ENCODE assay signal across 8 cellular contexts in genomic region chr12:110577717-110578521, GRCh38. TPM values are rescaled to one million over a fixed set of nuclear protein-coding genes. Genes with fewer than 3 reads are reported as not detected.
DNase-seq lines count a peak whose midpoint lies in the region; ATAC-seq, FAIRE-seq and TF ChIP-seq lines count a peak whose summit lies in the region.

No MANE protein-coding gene starts in this region.

- H3K27ac Mint-ChIP-seq in activated T-helper 1 cell treated with anti-CD3 and anti-CD28 coated beads, Interleukin-12 subunit alpha, Interleukin-12 subunit beta, Interleukin-2, Interleukin-4 antibody, amounts not matched to agents 30 ng/mL and 10 ng/mL and 1 ng/mL, durations not matched to agents 14 hours and 24 hours and 36 hours = peak overlapping the region; percentile 98

- H3K27ac ChIP-seq in right atrium auricular region (peak overlapping the region; percentile 78 to 97), subcutaneous abdominal adipose tissue (ENCODE audit: low read depth, low read length) (peak overlapping the region; percentile 92)

- intact Hi-C loops in activated T-helper 1 cell treated with anti-CD3 and anti-CD28 coated beads, Interleukin-12 subunit alpha, Interleukin-12 subunit beta, Interleukin-2, Interleukin-4 antibody, amounts not matched to agents 30 ng/mL and 10 ng/mL and 1 ng/mL, durations not matched to agents 14 hours and 24 hours and 36 hours (cut with micrococcal nuclease) = loop anchor here (1.0 to 5.0 kb wide), 13 partner anchors 9 to 969 kb away; partner anchors contain the start of genes FAM216A, GPN3, RAD9B and VPS29

- no peak for TF ChIP-seq CTCF in right atrium auricular region (IDR thresholded peaks at IDR 0.05)

- H3K4me3 ChIP-seq in right atrium auricular region (peak overlapping the region in 1 of 2 donors; percentile 2), subcutaneous abdominal adipose tissue (ENCODE audit: low read depth in 1 of 5, low read length in 5 of 5) (peak overlapping the region in 1 of 5 donors; percentile 1)

- no peaks in the 10 kb centered on the region for H3K27me3 ChIP-seq in right atrium auricular region
- no peaks in the 10 kb centered on the region for H3K27me3 ChIP-seq in subcutaneous abdominal adipose tissue (ENCODE audit: control insufficient read depth in 5 of 5, insufficient read depth in 4 of 5, low read length in 5 of 5)

- ATAC-seq in GM19324 (IDR thresholded peaks at IDR 0.05; ENCODE audit: low FRiP score, unreplicated experiment) (no peak), GM18511 (IDR thresholded peaks at IDR 0.05; ENCODE audit: unreplicated experiment) (no peak)

- peak overlapping the region in 3 of 5 donors; percentile 39 to 82 (median 69) for H3K9ac ChIP-seq in subcutaneous abdominal adipose tissue (ENCODE audit: low read length in 5 of 5)

- DNase-seq in GM12891 (ENCODE audit: insufficient read length, low spot score) (peak; percentile 24), LoVo (ENCODE audit: low spot score) (peak; percentile 89), right atrium auricular region (ENCODE audit: low spot score) (no peak), COLO668 (lab: John Stamatoyannopoulos, UW; ENCODE audit: unreplicated experiment) (no peak)
- peak; percentile 51 for DNase-seq in activated T-helper 1 cell treated with anti-CD3 and anti-CD28 coated beads, Interleukin-12 subunit alpha, Interleukin-12 subunit beta, Interleukin-2, Interleukin-4 antibody, amounts not matched to agents 30 ng/mL and 10 ng/mL and 1 ng/mL, durations not matched to agents 14 hours and 24 hours and 36 hours (ENCODE audit: low spot score)

- FAIRE-seq in GM12891 (lab: Jason Lieb, UNC) = peak; percentile 45

- H3K9me3 ChIP-seq in right atrium auricular region (no peaks in the 10 kb centered on the region), subcutaneous abdominal adipose tissue (ENCODE audit: control insufficient read depth in 5 of 5, low read length in 5 of 5) (no peaks in the 10 kb centered on the region)

- H3K36me3 ChIP-seq in right atrium auricular region = no peaks in the 10 kb centered on the region
- H3K36me3 ChIP-seq in subcutaneous abdominal adipose tissue (ENCODE audit: control insufficient read depth in 5 of 5, insufficient read depth in 5 of 5, low read length in 5 of 5) = no peaks in the 10 kb centered on the region

- no peaks in the 10 kb centered on the region for H3K27me3 Mint-ChIP-seq in activated T-helper 1 cell treated with anti-CD3 and anti-CD28 coated beads, Interleukin-12 subunit alpha, Interleukin-12 subunit beta, Interleukin-2, Interleukin-4 antibody, amounts not matched to agents 30 ng/mL and 10 ng/mL and 1 ng/mL, durations not matched to agents 14 hours and 24 hours and 36 hours (ENCODE audit: insufficient read depth)

- no peaks in the 10 kb centered on the region for H3K9me3 Mint-ChIP-seq in activated T-helper 1 cell treated with anti-CD3 and anti-CD28 coated beads, Interleukin-12 subunit alpha, Interleukin-12 subunit beta, Interleukin-2, Interleukin-4 antibody, amounts not matched to agents 30 ng/mL and 10 ng/mL and 1 ng/mL, durations not matched to agents 14 hours and 24 hours and 36 hours

- H3K4me1 ChIP-seq in right atrium auricular region = peaks cover 0 to 67% of the 10 kb centered on the region in 2 donors
- H3K4me1 ChIP-seq in subcutaneous abdominal adipose tissue (ENCODE audit: control insufficient read depth in 5 of 5, insufficient read depth in 5 of 5, low read length in 5 of 5) = peaks cover 0 to 63% (median 38%) of the 10 kb centered on the region in 5 donors

- TF ChIP-seq POLR2A in GM12891 (IDR thresholded peaks at IDR 0.05; ENCODE audit: low read depth, low read length) = peak; percentile 25; the same call in 1 of the 2 replicates

- H3K36me3 Mint-ChIP-seq in activated T-helper 1 cell treated with anti-CD3 and anti-CD28 coated beads, Interleukin-12 subunit alpha, Interleukin-12 subunit beta, Interleukin-2, Interleukin-4 antibody, amounts not matched to agents 30 ng/mL and 10 ng/mL and 1 ng/mL, durations not matched to agents 14 hours and 24 hours and 36 hours (ENCODE audit: low read depth) = peaks cover 23% of the 10 kb centered on the region

- H3K4me3 Mint-ChIP-seq in activated T-helper 1 cell treated with anti-CD3 and anti-CD28 coated beads, Interleukin-12 subunit alpha, Interleukin-12 subunit beta, Interleukin-2, Interleukin-4 antibody, amounts not matched to agents 30 ng/mL and 10 ng/mL and 1 ng/mL, durations not matched to agents 14 hours and 24 hours and 36 hours = peak overlapping the region; percentile 95

- H3K4me1 Mint-ChIP-seq in activated T-helper 1 cell treated with anti-CD3 and anti-CD28 coated beads, Interleukin-12 subunit alpha, Interleukin-12 subunit beta, Interleukin-2, Interleukin-4 antibody, amounts not matched to agents 30 ng/mL and 10 ng/mL and 1 ng/mL, durations not matched to agents 14 hours and 24 hours and 36 hours (ENCODE audit: low read depth) = peaks cover 70% of the 10 kb centered on the region

TF ChIP-seq in GM12891, 5 proteins besides CTCF, POLR2A, EP300 and RAD21:
- TF ChIP-seq SPI1 (IDR thresholded peaks at IDR 0.05; ENCODE audit: low read depth, low read length) (no peak; the same call in 1 of the 2 replicates), TAF1 (IDR thresholded peaks at IDR 0.05; ENCODE audit: low read depth, low read length) (no peak), PAX5 (IDR thresholded peaks at IDR 0.05; ENCODE audit: insufficient read depth, low read length, severe bottlenecking) (no peak), POLR2AphosphoS5 (IDR thresholded peaks at IDR 0.05; ENCODE audit: low read depth, low read length) (0 out of 2 replicates have a peak, but pooled peaks have one; percentile 11), POU2F2 (IDR thresholded peaks at IDR 0.05; ENCODE audit: low read depth, low read length) (no peak)

RNA-seq across cellular contexts. Expression of gene PPTC7, which starts 5.2 kb away (rescaled TPM):
- 18.9 TPM for polyA plus RNA-seq in GM12891 (2012; ENCODE audit: low read depth, missing spikeins)
- 57.9 and 59.1 TPM in 2 replicates for total RNA-seq in activated T-helper 1 cell treated with anti-CD3 and anti-CD28 coated beads, Interleukin-12 subunit alpha, Interleukin-12 subunit beta, Interleukin-2, Interleukin-4 antibody, amounts not matched to agents 30 ng/mL and 10 ng/mL and 1 ng/mL, durations not matched to agents 14 hours and 24 hours and 36 hours
- total RNA-seq in right atrium auricular region = 10 to 100 TPM; 32.1 to 53.6 TPM

RNA-seq across cellular contexts. Expression of gene TCTN1, which starts 36.0 kb away (rescaled TPM):
- polyA plus RNA-seq in GM12891 (2012; ENCODE audit: low read depth, missing spikeins) = 22.4 TPM
- total RNA-seq in activated T-helper 1 cell treated with anti-CD3 and anti-CD28 coated beads, Interleukin-12 subunit alpha, Interleukin-12 subunit beta, Interleukin-2, Interleukin-4 antibody, amounts not matched to agents 30 ng/mL and 10 ng/mL and 1 ng/mL, durations not matched to agents 14 hours and 24 hours and 36 hours = 7.6 and 8.8 TPM in 2 replicates
- 10 to 100 TPM; 23.7 to 29.0 TPM for total RNA-seq in right atrium auricular region

Comparison
In these comparisons a context has a peak if more than half of its experiments do, and no peak if none do; other contexts are left out.
1. DNase-seq: peak in GM12891 (single experiment), LoVo (single experiment) and activated T-helper 1 cell treated with anti-CD3 and anti-CD28 coated beads, Interleukin-12 subunit alpha, Interleukin-12 subunit beta, Interleukin-2, Interleukin-4 antibody, amounts not matched to agents 30 ng/mL and 10 ng/mL and 1 ng/mL, durations not matched to agents 14 hours and 24 hours and 36 hours (single experiment); none in right atrium auricular region (single experiment) and COLO668 (single experiment).